Comparison of ENCODE assay signal across 25 cellular contexts in the genomic region with DNA sequence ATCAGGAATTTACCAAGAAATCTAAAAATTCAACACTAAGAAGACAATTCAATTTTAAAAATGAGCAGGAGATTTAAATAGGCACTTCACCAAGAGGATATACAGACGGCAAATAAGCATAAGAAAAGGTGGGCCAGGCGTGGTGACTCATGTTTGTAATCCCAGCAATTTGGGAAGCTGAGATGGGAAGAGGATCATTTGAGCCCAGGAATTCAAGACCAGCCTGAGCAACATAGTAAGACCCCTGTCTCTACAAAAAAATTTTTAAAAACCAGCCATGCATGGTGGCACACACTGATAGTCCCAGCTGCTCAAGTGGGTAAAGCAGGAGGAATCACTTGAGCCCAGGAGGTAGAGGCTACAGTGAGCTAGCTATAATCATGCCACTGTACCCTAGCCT. TPM values are rescaled to one million over a fixed set of nuclear protein-coding genes. Genes with fewer than 3 reads are reported as not detected.
DNase-seq lines count a peak whose midpoint lies in the region; ATAC-seq and TF ChIP-seq lines count a peak whose summit lies in the region.
"Had no signal": no experiment of that assay in that cellular context is flagged by ENCODE, and none has a peak within 500 bp of the region (broad histone marks: within the 10 kb centered on the region; RNA-seq: fewer than 3 reads in every experiment).

No MANE protein-coding gene starts in this region.

- peak overlapping the region; percentile 73 to 93 (median 92) for H3K27ac Mint-ChIP-seq in H9
- H3K27ac Mint-ChIP-seq: HFFc6 had no signal

- CTCF ChIA-PET in PC-3 (lab: Charles Lee): no interaction called here

- no peaks in the 10 kb centered on the region for H3K9me2 ChIP-seq in PC-3 (replicated peaks; ENCODE audit: low read length)

- H3K4me1 ChIP-seq in H9 (ENCODE audit: insufficient read depth, low read length) (no peaks in the 10 kb centered on the region), PC-3 (ENCODE audit: insufficient read depth, low read length) (peaks cover 30% of the 10 kb centered on the region), body of pancreas (no peaks in the 10 kb centered on the region)
- H3K4me1 ChIP-seq: SJCRH30 had no signal

- TF ChIP-seq CTCF in H9 (conservative IDR thresholded peaks at IDR 0.05) (no peak), PC-3 (conservative IDR thresholded peaks at IDR 0.05; ENCODE audit: low read depth, low read length) (no peak), body of pancreas (IDR thresholded peaks at IDR 0.05) (no peak)

- no peaks in the 10 kb centered on the region for H3K36me3 ChIP-seq in PC-3 (ENCODE audit: low read depth, low read length)
- H3K36me3 ChIP-seq in body of pancreas (replicated peaks in 1 of 2; ENCODE audit: insufficient read depth in 1 of 2, low read depth in 2 of 2): no peaks in the 10 kb centered on the region
- H3K36me3 ChIP-seq: SJCRH30 had no signal

- H2BK20ac ChIP-seq in H9 (ENCODE audit: low read depth, low read length, poor library complexity, severe bottlenecking): no peak overlapping the region

- H3K9me3 ChIP-seq in H9 (ENCODE audit: control insufficient read depth, low read depth, low read length) (peaks cover 22% of the 10 kb centered on the region), PC-3 (ENCODE audit: low read length) (no peaks in the 10 kb centered on the region), body of pancreas (no peaks in the 10 kb centered on the region)

- no peak for ATAC-seq in PC-3
- ATAC-seq in GM21526 (IDR thresholded peaks at IDR 0.05; ENCODE audit: low FRiP score, unreplicated experiment): no peak
- no peak for ATAC-seq in body of pancreas
- ATAC-seq: Right ventricle myocardium inferior, SK-N-SH treated with all-trans-retinoic acid at 6 μM for 48 hours had no signal

- no peak overlapping the region for H3K23ac ChIP-seq in H9 (ENCODE audit: insufficient read length, low read depth, low read length)

- H2AFZ ChIP-seq in H9 (ENCODE audit: low read length): no peak overlapping the region
- no peak overlapping the region for H2AFZ ChIP-seq in PC-3 (ENCODE audit: low read length)

- WGBS in H9 (ENCODE audit: extremely low coverage, insufficient read length, low lambda C conversion rate): no CpG with 5 or more reads among the region's 2 CpGs
- 84 to 92% methylated on average over 2 of the region's 2 CpGs for WGBS in body of pancreas, 2 donors

- DNase-seq in H9: peak; percentile 66
- no peak for DNase-seq in PC-3
- peak; percentile 11 for DNase-seq in glomerular visceral epithelial cell (ENCODE audit: extremely low spot score)
- peak; percentile 57 for DNase-seq in kidney tubule cell (ENCODE audit: low spot score)
- no peak for DNase-seq in activated CD8-positive, alpha-beta memory T cell treated with anti-CD3 and anti-CD28 coated beads, Interleukin-2, amount 50 U/mL, for 48 hours
- no peak for DNase-seq in body of pancreas
- DNase-seq: DMS153, DND-41, H7, HFFc6, Karpas-422, NCI-H1092, NCI-H1417 treated with DMSO at 0.1 percent for 48 hours, NCI-H1694 treated with DMSO at 0.1 percent for 48 hours, NCI-H2081, NCI-H2227 treated with DMSO at 0.1 percent for 48 hours, NCI-H510A, NCI-H69, OCI-M1 had no signal

- H3F3A ChIP-seq in PC-3 (ENCODE audit: low read length, unreplicated experiment): no peaks in the 10 kb centered on the region

- no peak overlapping the region for H2BK120ac ChIP-seq in H9 (ENCODE audit: low read depth, low read length, poor library complexity, severe bottlenecking)

- H3K79me2 ChIP-seq in H9 (ENCODE audit: insufficient read depth, low read length) (no peaks in the 10 kb centered on the region), PC-3 (ENCODE audit: low read length) (no peaks in the 10 kb centered on the region)

- no peak overlapping the region for H3K4me2 ChIP-seq in H9 (ENCODE audit: insufficient read depth, insufficient read length, low read length)
- H3K4me2 ChIP-seq in PC-3 (ENCODE audit: low read length): no peak overlapping the region

- H3K4me3 ChIP-seq in PC-3 (ENCODE audit: low read length) (no peak overlapping the region), body of pancreas (no peak overlapping the region)
- H3K4me3 ChIP-seq: SJCRH30 had no signal

- peaks cover 29 to 34% of the 10 kb centered on the region in 2 experiments for H3K4me1 Mint-ChIP-seq in H9

- H3K27ac ChIP-seq in H9 (ENCODE audit: insufficient read length, low read depth, low read length) (no peak overlapping the region), PC-3 (ENCODE audit: low read length) (peak overlapping the region; percentile 87), body of pancreas (no peak overlapping the region)
- H3K27ac ChIP-seq: SJCRH30 had no signal

- H4K20me1 ChIP-seq in H9 (ENCODE audit: control insufficient read depth, insufficient read depth, insufficient read length) (no peaks in the 10 kb centered on the region), PC-3 (ENCODE audit: low read length) (no peaks in the 10 kb centered on the region)

- H3K18ac ChIP-seq in H9 (ENCODE audit: insufficient read length, low read depth, low read length): no peak overlapping the region

- H4K5ac ChIP-seq in H9 (ENCODE audit: insufficient read length, low read depth, low read length): no peak overlapping the region

- H3K4ac ChIP-seq in H9 (ENCODE audit: low read depth, low read length): no peak overlapping the region

- H2BK5ac ChIP-seq in H9 (ENCODE audit: insufficient read length, low read length): no peak overlapping the region

- no peak for TF ChIP-seq POLR2A in body of pancreas (IDR thresholded peaks at IDR 0.05)

- no peak overlapping the region for H4K8ac ChIP-seq in H9 (replicated peaks; ENCODE audit: insufficient read length, low read depth, low read length)

- H3K4me3 Mint-ChIP-seq in H9: no peak overlapping the region
- H3K4me3 Mint-ChIP-seq: HFFc6 had no signal

- no peak overlapping the region for H3K9ac ChIP-seq in H9 (ENCODE audit: extremely low read depth, insufficient read length, low read length)
- H3K9ac ChIP-seq in PC-3 (ENCODE audit: low read length): no peak overlapping the region

- intact Hi-C loops in PC-3 (cut with micrococcal nuclease) (no loop called here), body of pancreas (cut with DNase I) (no loop called here)

- H3K9me3 Mint-ChIP-seq in H9: peaks cover 33 to 35% of the 10 kb centered on the region in 2 experiments

- no peaks in the 10 kb centered on the region for H3K79me1 ChIP-seq in H9 (ENCODE audit: insufficient read depth, low read depth, low read length, poor library complexity, severe bottlenecking)

- no peak overlapping the region for H3K56ac ChIP-seq in H9 (ENCODE audit: insufficient read length, low read depth, low read length)

- no peak overlapping the region for H3K14ac ChIP-seq in H9 (ENCODE audit: insufficient read depth, low read length)

- no peaks in the 10 kb centered on the region; the same call in 1 of the 2 replicates for H3K27me3 Mint-ChIP-seq in H9 (ENCODE audit: low read depth)

- H3K36me3 Mint-ChIP-seq in H9 (ENCODE audit: insufficient read depth in 1 of 3, low read depth in 3 of 3): peaks cover 26 to 39% (median 31%) of the 10 kb centered on the region in 3 experiments

- H3K23me2 ChIP-seq in H9 (ENCODE audit: insufficient read length, low read depth, low read length, poor library complexity, severe bottlenecking): no peaks in the 10 kb centered on the region

- H4K91ac ChIP-seq in H9 (ENCODE audit: insufficient read length, low read depth, low read length): no peak overlapping the region

- H2AK5ac ChIP-seq in H9 (ENCODE audit: insufficient read length, low read length): no peak overlapping the region

- H2BK15ac ChIP-seq in H9 (ENCODE audit: low read depth, low read length): no peak overlapping the region

- no peak overlapping the region for H3T11ph ChIP-seq in H9 (ENCODE audit: low read length)

- POLR2A ChIA-PET in PC-3 (lab: Charles Lee; ENCODE audit: unreplicated experiment): no interaction called here

- no TSS peak for BruUV-seq in PC-3 (replicated peaks; lab: Mats Ljungman, UMichigan)

- no peak overlapping the region for H2BK12ac ChIP-seq in H9 (ENCODE audit: insufficient read length, low read depth, low read length)

- H3K27me3 ChIP-seq in H9 (ENCODE audit: insufficient read depth, low read length) (no peaks in the 10 kb centered on the region), PC-3 (ENCODE audit: low read length) (no peaks in the 10 kb centered on the region), body of pancreas (no peaks in the 10 kb centered on the region)
- H3K27me3 ChIP-seq: SJCRH30 had no signal

RNA-seq across cellular contexts. Expression of a gene that starts 3.5 kb away (rescaled TPM):
- total RNA-seq in H9 (2021): 0.31 and 0.48 TPM in 2 replicates
- total RNA-seq in PC-3 (2014; rRNA removed): not detected in 2 replicates
- not detected for total RNA-seq in body of pancreas
- total RNA-seq: A172, H7, Right ventricle myocardium inferior, RPMI7951, SJCRH30 had no signal

Comparison
In these comparisons a context has a peak if more than half of its experiments do, and no peak if none do; other contexts are left out.
1. DNase-seq: peak in H9 (single experiment), glomerular visceral epithelial cell (single experiment) and kidney tubule cell (single experiment); none in PC-3 (single experiment), activated CD8-positive, alpha-beta memory T cell treated with anti-CD3 and anti-CD28 coated beads, Interleukin-2, amount 50 U/mL, for 48 hours (single experiment) and body of pancreas (0 of 4).